Comparison of ENCODE assay signal across 6 cellular contexts in genomic region chr4:63831590-63831989, GRCh38.
"Had no signal": no experiment of that assay in that cellular context is flagged by ENCODE, and none has a peak within 500 bp of the region (broad histone marks: within the 10 kb centered on the region; RNA-seq: fewer than 3 reads in every experiment).

No MANE protein-coding gene starts in this region.

- ATAC-seq: GM23338, K562 had no signal

- H3K9me3 Mint-ChIP-seq: GM23338, H9 had no signal

- H3K4me3 Mint-ChIP-seq: GM23338, H9, HFFc6 had no signal

- DNase-seq: H9, HCEC 1CT, HFFc6, IMR-90 had no signal

- H3K4me3 ChIP-seq: GM23338, K562 had no signal

- H3K27ac Mint-ChIP-seq: GM23338, H9, HFFc6 had no signal

- H2AFZ ChIP-seq: GM23338 had no signal

- H3K4me2 ChIP-seq: GM23338 had no signal
